In the genomic region with DNA sequence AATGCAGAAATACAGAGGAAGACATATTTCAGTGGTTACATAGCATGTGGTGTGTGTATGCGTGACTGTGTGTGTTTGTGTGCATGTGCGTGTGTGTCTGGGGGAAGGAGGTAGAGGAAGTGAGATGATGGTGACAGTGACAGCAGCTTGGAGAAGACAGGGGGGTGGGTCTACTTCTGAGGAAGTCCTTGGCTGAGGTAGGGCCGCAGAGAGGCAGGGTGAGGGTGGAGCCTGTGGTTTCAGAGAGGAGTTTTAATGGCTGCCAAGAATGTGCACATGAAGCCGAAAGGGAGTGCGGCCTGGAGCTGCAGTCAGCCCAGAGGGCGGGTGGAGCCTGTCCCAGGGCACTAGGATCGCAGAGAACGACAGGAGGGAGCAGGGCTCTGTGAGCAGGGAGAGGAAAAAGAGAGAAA, we compare ENCODE assay signal across 8 cellular contexts. TPM values are rescaled to one million over a fixed set of nuclear protein-coding genes. Genes with fewer than 3 reads are reported as not detected.
A peak's percentile ranks its signal among the peaks of the same experiment; 100 is the strongest.
DNase-seq lines count a peak whose midpoint lies in the region; ATAC-seq, FAIRE-seq and TF ChIP-seq lines count a peak whose summit lies in the region.

No MANE protein-coding gene starts in this region.

- peak overlapping the region; percentile 91; the same call in 1 of the 2 replicates for H2AK5ac ChIP-seq in H1 (ENCODE audit: low read depth, low read length)

- WGBS in H1 (ENCODE audit: extremely low coverage in 1 of 2, insufficient coverage in 1 of 2, insufficient read length in 1 of 2, insufficient replicate concordance in 2 of 2, low coverage in 1 of 2, low lambda C conversion rate in 2 of 2, missing lambda C conversion rate in 1 of 2), 2 experiments = 66% methylated on average over 8 of the region's 8 CpGs; no CpG with 5 or more reads in 1 of the 2 experiments
- WGBS in thymus = under 1% methylated on average over 8 of the region's 8 CpGs

- H3K36me3 ChIP-seq in H1 (ENCODE audit: control insufficient read depth in 2 of 4, insufficient read depth in 4 of 4, low read length in 3 of 4) (no peaks in the 10 kb centered on the region), thymus (ENCODE audit: control insufficient read depth, insufficient read depth) (no peaks in the 10 kb centered on the region)

- no peak overlapping the region for H3K4me3 ChIP-seq in H1 (ENCODE audit: extremely low read depth in 1 of 4, insufficient read depth in 2 of 4, low read depth in 3 of 4, low read length in 4 of 4)
- H3K4me3 ChIP-seq in thymus (ENCODE audit: low read length) = peak overlapping the region; percentile 26

- no peaks in the 10 kb centered on the region for H3K9me3 Mint-ChIP-seq in nephron

- H3K18ac ChIP-seq in H1 (ENCODE audit: extremely low read depth, low read length) = peak overlapping the region; percentile 81

- no peak overlapping the region for H3K23ac ChIP-seq in H1 (ENCODE audit: insufficient read length)

- DNase-seq in NCI-H2029 treated with DMSO at 0.1 percent for 48 hours (lab: John Stamatoyannopoulos, UW) (peak; percentile 78), H1 (ENCODE audit: low read depth in 1 of 2, low spot score in 2 of 2) (peak in 1 of 2 experiments; percentile 48), NCI-H1105 (lab: John Stamatoyannopoulos, UW) (no peak)
- DNase-seq in activated CD4-positive, alpha-beta T cell treated with anti-CD3 and anti-CD28 coated beads, Interleukin-2, amount 50 U/mL, for 24 hours (ENCODE audit: low read depth in 1 of 2, low spot score in 1 of 2) = peak; percentile 32 to 66

- no peak overlapping the region; a peak in 1 of 7 replicates for H3K9ac ChIP-seq in H1 (replicated peaks in 1 of 4; ENCODE audit: extremely low read depth in 1 of 4, low read depth in 3 of 4, low read length in 3 of 4)

- peaks cover 24% of the 10 kb centered on the region for H3K4me1 Mint-ChIP-seq in nephron

- peak overlapping the region; percentile 97; the same call in 1 of the 2 replicates for H2BK12ac ChIP-seq in H1 (ENCODE audit: low read depth, low read length)

- peak overlapping the region; percentile 66; the same call in 1 of the 2 replicates for H2BK20ac ChIP-seq in H1 (ENCODE audit: low read length)

- H3K9me3 ChIP-seq in H1 (ENCODE audit: insufficient read depth in 2 of 2, low read depth in 1 of 2, low read length in 1 of 2) (0 out of 4 replicates have a peak, but pooled peaks cover 0 to 2% of the 10 kb centered on the region in 2 experiments), thymus (ENCODE audit: control insufficient read depth) (no peaks in the 10 kb centered on the region)

- H4K91ac ChIP-seq in H1 (replicated peaks; ENCODE audit: insufficient read length, low read length) = no peak overlapping the region

- H4K20me1 ChIP-seq in H1 (replicated peaks in 1 of 2; ENCODE audit: control insufficient read depth in 1 of 2, insufficient read depth in 2 of 2, low read length in 2 of 2) = no peaks in the 10 kb centered on the region

- no peaks in the 10 kb centered on the region for H3K36me3 Mint-ChIP-seq in nephron (ENCODE audit: low read depth)

- no peak overlapping the region for H4K5ac ChIP-seq in H1 (ENCODE audit: insufficient read length, low read depth, low read length)

- peak overlapping the region; percentile 54 for H2AFZ ChIP-seq in H1 (ENCODE audit: low read length)

- H3K56ac ChIP-seq in H1 (replicated peaks; ENCODE audit: insufficient read length, low read depth, low read length) = no peak overlapping the region

- no peak overlapping the region for H4K8ac ChIP-seq in H1 (ENCODE audit: extremely low read depth, insufficient read depth, low read length)

- no peaks in the 10 kb centered on the region for H3K79me1 ChIP-seq in H1 (ENCODE audit: low read depth, low read length)

- peak overlapping the region; percentile 84; the same call in 1 of the 2 replicates for H2BK15ac ChIP-seq in H1 (ENCODE audit: low read length)

- no peaks in the 10 kb centered on the region for H3K27me3 Mint-ChIP-seq in nephron (ENCODE audit: low read depth)

- H3K27ac ChIP-seq in H1 (ENCODE audit: low read depth, low read length) (no peak overlapping the region), thymus (ENCODE audit: low read depth) (peak overlapping the region; percentile 91)

- peak overlapping the region; percentile 77; the same call in 1 of the 2 replicates for H2BK5ac ChIP-seq in H1 (ENCODE audit: low read depth, low read length)

- TF ChIP-seq EP300 in H1 (IDR thresholded peaks at IDR 0.05; ENCODE audit: borderline replicate concordance in 1 of 2, low read depth in 2 of 2, low read length in 2 of 2) = no peak

- ATAC-seq in GM18502 (IDR thresholded peaks at IDR 0.05; ENCODE audit: poor library complexity, unreplicated experiment) = peak; percentile 100
- ATAC-seq in HG02642 (IDR thresholded peaks at IDR 0.05; ENCODE audit: poor library complexity, unreplicated experiment) = peak; percentile 97

- H3K4me2 ChIP-seq in H1 (ENCODE audit: insufficient read depth in 1 of 2, low read depth in 2 of 2, low read length in 2 of 2) = peak overlapping the region in 1 of 2 experiments; percentile 19; a peak in 2 of 4 replicates

- TF ChIP-seq CTCF in H1 (IDR thresholded peaks at IDR 0.05; ENCODE audit: control extremely low read depth in 1 of 3, insufficient read depth in 1 of 3, low read depth in 1 of 3, low read length in 3 of 3) = no peak
- TF ChIP-seq CTCF in nephron (IDR thresholded peaks at IDR 0.05; ENCODE audit: unreplicated experiment in 3 of 3) = no peak

- CTCF ChIA-PET in H1 (lab: Charles Lee; ENCODE audit: partially characterized antibody) = interaction anchor here (0.5 to 2.9 kb wide), 4 partner anchors 17 to 165 kb away, joined by 3 to 8 read pairs (median 4); no protein-coding TSS in a partner anchor

- no peak overlapping the region for H2BK120ac ChIP-seq in H1 (replicated peaks; ENCODE audit: low read depth, low read length)

- no peak overlapping the region for H3K4ac ChIP-seq in H1 (replicated peaks; ENCODE audit: insufficient read length, low read depth, low read length)

- peak overlapping the region; percentile 70 to 79 (median 78) for H3K27ac Mint-ChIP-seq in nephron

- H3K4me1 ChIP-seq in H1 (replicated peaks in 1 of 4; ENCODE audit: control insufficient read depth in 3 of 4, insufficient read depth in 4 of 4, low read length in 3 of 4) (peaks cover 6 to 16% (median 8%) of the 10 kb centered on the region in 4 experiments), thymus (ENCODE audit: control insufficient read depth, insufficient read depth, low read length) (peaks cover 7% of the 10 kb centered on the region)

- no peak for TF ChIP-seq POLR2A in H1 (IDR thresholded peaks at IDR 0.05; ENCODE audit: control extremely low read depth in 1 of 2, low read depth in 2 of 2, low read length in 2 of 2)

- no peak for FAIRE-seq in H1 (lab: Jason Lieb, UNC)

- no peak for TF ChIP-seq RAD21 in H1 (IDR thresholded peaks at IDR 0.05 in 1 of 2, conservative IDR thresholded peaks at IDR 0.05 in 1 of 2; ENCODE audit: low read depth in 2 of 2, low read length in 2 of 2)

- POLR2A ChIA-PET in H1 (lab: Charles Lee; ENCODE audit: partially characterized antibody) = interaction anchor here (1.2 to 1.5 kb wide), 2 partner anchors 9 to 29 kb away, joined by 4 to 5 read pairs; no protein-coding TSS in a partner anchor

- peaks cover 2% of the 10 kb centered on the region for H3K23me2 ChIP-seq in H1 (ENCODE audit: low read depth, low read length)

- peak overlapping the region in 1 of 3 experiments; percentile 22 for H3K4me3 Mint-ChIP-seq in nephron

- H3K79me2 ChIP-seq in H1 (ENCODE audit: control insufficient read depth in 1 of 2, insufficient read depth in 2 of 2, low read length in 2 of 2) = no peaks in the 10 kb centered on the region

- no peak overlapping the region for H3K14ac ChIP-seq in H1 (ENCODE audit: insufficient read length)

- H3K27me3 ChIP-seq in H1 (replicated peaks in 1 of 4; ENCODE audit: control insufficient read depth in 3 of 4, extremely low read depth in 1 of 4, insufficient read depth in 3 of 4, low read length in 3 of 4) = no peaks in the 10 kb centered on the region
- H3K27me3 ChIP-seq in thymus (ENCODE audit: control insufficient read depth, insufficient read depth) = no peaks in the 10 kb centered on the region

TF ChIP-seq in H1, 55 proteins besides CTCF, POLR2A, EP300 and RAD21:
- TF ChIP-seq TEAD4 (IDR thresholded peaks at IDR 0.05; ENCODE audit: low read depth, low read length) (peak; percentile 31; the same call in 1 of the 2 replicates), SUZ12 (IDR thresholded peaks at IDR 0.05; ENCODE audit: low read length) (no peak), YY1 (IDR thresholded peaks at IDR 0.05; ENCODE audit: low read depth, low read length) (peak; percentile 85)
TF ChIP-seq in H1: peak in this region for 2.

RNA-seq across cellular contexts. Expression of a gene that starts 22.7 kb away (rescaled TPM):
- total RNA-seq in H1 (2021; fragmentation: NEBNext Ultra II Directional; extraction: Animal tissue kit (Norgen Biotek cat#: 25700)) = 12.1 and 12.6 TPM in 2 replicates
- 6.8 and 7.0 TPM in 2 replicates for polyA plus RNA-seq in H1 (2011; rRNA removed)
- 5.0 TPM for polyA plus RNA-seq in H1 (2011; cell fraction: cytosol; rRNA removed)
- polyA plus RNA-seq in H1 (2011; cell fraction: nucleus; rRNA removed) = 5.5 TPM
- polyA plus RNA-seq in H1 (2012, experiment 1 of 2) = 7.2 to 8.6 TPM (median 7.7 TPM) in 4 replicates
- polyA plus RNA-seq in H1 (2012, experiment 2 of 2) = 6.3 TPM
- polyA plus RNA-seq in H1 (2013, experiment 1 of 2) = 9.3 TPM
- 11.6 TPM for polyA plus RNA-seq in H1 (2013, experiment 2 of 2)
- 6.6 and 7.3 TPM in 2 replicates for polyA minus RNA-seq in H1 (2011; rRNA and poly(A)+ RNA removed)
- polyA minus RNA-seq in H1 (2011; cell fraction: cytosol; rRNA and poly(A)+ RNA removed) = 6.5 TPM
- 4.8 TPM for polyA minus RNA-seq in H1 (2011; cell fraction: nucleus; rRNA and poly(A)+ RNA removed)
- 3.5 TPM for polyA plus RNA-seq in thymus
